In the genomic region with DNA sequence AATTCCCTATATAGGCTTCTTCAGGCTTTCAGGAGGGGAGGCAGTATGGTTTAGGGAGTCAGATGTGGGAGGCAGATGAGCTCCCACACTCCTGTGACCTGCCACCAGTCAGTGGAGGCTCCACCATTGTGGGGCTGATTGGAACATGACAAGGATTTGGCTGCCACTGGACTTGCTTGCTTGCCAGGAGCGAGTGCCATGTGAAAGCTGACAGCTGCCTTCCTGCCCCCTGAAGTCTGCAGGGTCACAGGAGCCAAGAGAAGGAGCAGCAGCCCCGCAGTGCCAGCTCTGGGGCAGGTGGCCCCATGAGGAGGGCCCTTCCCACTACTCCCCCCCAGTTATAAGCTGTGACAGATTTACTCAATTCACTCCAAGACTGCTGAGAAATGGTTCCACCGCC, we compare ENCODE assay signal across 26 cellular contexts.
A peak's percentile ranks its signal among the peaks of the same experiment; 100 is the strongest.
DNase-seq lines count a peak whose midpoint lies in the region; ATAC-seq and TF ChIP-seq lines count a peak whose summit lies in the region.
"Had no signal": no experiment of that assay in that cellular context is flagged by ENCODE, and none has a peak within 500 bp of the region (broad histone marks: within the 10 kb centered on the region; RNA-seq: fewer than 3 reads in every experiment).

No MANE protein-coding gene starts in this region.

- BruUV-seq in A673 (replicated peaks; lab: Mats Ljungman, UMichigan): no TSS peak

- no peaks in the 10 kb centered on the region for H3K9me3 Mint-ChIP-seq in nephron progenitor cell
- H3K9me3 Mint-ChIP-seq in stimulated activated naive B cell treated with anti-CD40 and anti-IgM and Interleukin-4, amounts not matched to agents 10 μg/mL and 1 μg/mL and 100 μg/mL, for 72 hours: peaks cover 2 to 3% of the 10 kb centered on the region in 2 donors
- H3K9me3 Mint-ChIP-seq: activated CD4-positive, alpha-beta memory T cell treated with anti-CD3 and anti-CD28 coated beads for 36 hours; activated T-cell treated with anti-CD3 and anti-CD28 coated beads, Interleukin-2, amount 50 U/mL, for 72 hours; stimulated activated effector memory CD8-positive, alpha-beta T cell treated with anti-CD3 and anti-CD28 coated beads, Interleukin-12 subunit alpha, Interleukin-12 subunit beta, amount 100 ng/mL, for 72 hours had no signal

- no peaks in the 10 kb centered on the region for H3K4me1 ChIP-seq in right atrium auricular region
- no peaks in the 10 kb centered on the region for H3K4me1 ChIP-seq in ascending aorta
- peaks cover 15% of the 10 kb centered on the region for H3K4me1 ChIP-seq in A673 (ENCODE audit: insufficient read depth, low read length, poor library complexity, severe bottlenecking)

- H3K27me3 Mint-ChIP-seq in nephron progenitor cell (ENCODE audit: low read depth, poor library complexity): peaks cover 3% of the 10 kb centered on the region
- H3K27me3 Mint-ChIP-seq in stimulated activated naive B cell treated with anti-CD40 and anti-IgM and Interleukin-4, amounts not matched to agents 10 μg/mL and 1 μg/mL and 100 μg/mL, for 72 hours: no peaks in the 10 kb centered on the region
- H3K27me3 Mint-ChIP-seq: activated CD4-positive, alpha-beta memory T cell treated with anti-CD3 and anti-CD28 coated beads for 36 hours; progenitor cell of endocrine pancreas had no signal

- CTCF ChIA-PET in A673 (lab: Charles Lee): no interaction called here

- H3K9me3 ChIP-seq in right atrium auricular region: no peaks in the 10 kb centered on the region
- no peaks in the 10 kb centered on the region for H3K9me3 ChIP-seq in ascending aorta
- no peaks in the 10 kb centered on the region for H3K9me3 ChIP-seq in A673 (ENCODE audit: low read depth, low read length, poor library complexity, severe bottlenecking)
- H3K9me3 ChIP-seq: gastroesophageal sphincter, neutrophil, upper lobe of left lung had no signal

- H3K36me3 Mint-ChIP-seq in nephron progenitor cell (ENCODE audit: low read depth): no peaks in the 10 kb centered on the region
- no peaks in the 10 kb centered on the region for H3K36me3 Mint-ChIP-seq in stimulated activated naive B cell treated with anti-CD40 and anti-IgM and Interleukin-4, amounts not matched to agents 10 μg/mL and 1 μg/mL and 100 μg/mL, for 72 hours
- H3K36me3 Mint-ChIP-seq: activated CD4-positive, alpha-beta memory T cell treated with anti-CD3 and anti-CD28 coated beads for 36 hours; CD4-positive, CD25-positive, alpha-beta regulatory T cell; stimulated activated effector memory CD8-positive, alpha-beta T cell treated with anti-CD3 and anti-CD28 coated beads, Interleukin-12 subunit alpha, Interleukin-12 subunit beta, amount 100 ng/mL, for 72 hours had no signal

- no peak overlapping the region for H3K27ac ChIP-seq in right atrium auricular region
- no peak overlapping the region for H3K27ac ChIP-seq in ascending aorta
- H3K27ac ChIP-seq in A673 (ENCODE audit: low read depth, low read length, poor library complexity, severe bottlenecking): no peak overlapping the region
- H3K27ac ChIP-seq: neutrophil had no signal

- peak; percentile 90 for ATAC-seq in Right ventricle myocardium inferior
- ATAC-seq in Right ventricle myocardium superior (ENCODE audit: poor library complexity): peak; percentile 95
- ATAC-seq in stimulated activated naive B cell treated with anti-CD40 and anti-IgM and Interleukin-4, amounts not matched to agents 10 μg/mL and 1 μg/mL and 100 μg/mL, for 72 hours (replicated peaks): no peak
- no peak for ATAC-seq in HG02938 (IDR thresholded peaks at IDR 0.05; ENCODE audit: unreplicated experiment)
- ATAC-seq: activated T-cell treated with anti-CD3 and anti-CD28 coated beads, Interleukin-2, amount 50 U/mL, for 72 hours; gastroesophageal sphincter; left lobe of liver; PC-3; stimulated activated effector memory CD8-positive, alpha-beta T cell treated with anti-CD3 and anti-CD28 coated beads, Interleukin-12 subunit alpha, Interleukin-12 subunit beta, amount 100 ng/mL, for 72 hours had no signal

- peak overlapping the region; percentile 79 for H3K27ac Mint-ChIP-seq in nephron progenitor cell
- no peak overlapping the region for H3K27ac Mint-ChIP-seq in stimulated activated naive B cell treated with anti-CD40 and anti-IgM and Interleukin-4, amounts not matched to agents 10 μg/mL and 1 μg/mL and 100 μg/mL, for 72 hours
- H3K27ac Mint-ChIP-seq: activated CD4-positive, alpha-beta memory T cell treated with anti-CD3 and anti-CD28 coated beads for 36 hours; activated T-cell treated with anti-CD3 and anti-CD28 coated beads, Interleukin-2, amount 50 U/mL, for 72 hours; CD4-positive, CD25-positive, alpha-beta regulatory T cell; progenitor cell of endocrine pancreas; stimulated activated effector memory CD8-positive, alpha-beta T cell treated with anti-CD3 and anti-CD28 coated beads, Interleukin-12 subunit alpha, Interleukin-12 subunit beta, amount 100 ng/mL, for 72 hours had no signal

- no peak overlapping the region for H3K4me3 Mint-ChIP-seq in nephron progenitor cell
- H3K4me3 Mint-ChIP-seq in stimulated activated naive B cell treated with anti-CD40 and anti-IgM and Interleukin-4, amounts not matched to agents 10 μg/mL and 1 μg/mL and 100 μg/mL, for 72 hours: no peak overlapping the region
- H3K4me3 Mint-ChIP-seq: activated CD4-positive, alpha-beta memory T cell treated with anti-CD3 and anti-CD28 coated beads for 36 hours; activated T-cell treated with anti-CD3 and anti-CD28 coated beads, Interleukin-2, amount 50 U/mL, for 72 hours; CD4-positive, CD25-positive, alpha-beta regulatory T cell; stimulated activated effector memory CD8-positive, alpha-beta T cell treated with anti-CD3 and anti-CD28 coated beads, Interleukin-12 subunit alpha, Interleukin-12 subunit beta, amount 100 ng/mL, for 72 hours had no signal

- intact Hi-C loops in Right ventricle myocardium inferior (cut with DNase I): loop anchor here (5.0 kb wide), 1 partner anchor 412 kb away; a partner anchor contains a TSS
- intact Hi-C loops in Right ventricle myocardium superior (cut with DNase I): no loop called here
- intact Hi-C loops in ascending aorta (cut with DNase I): loop anchor here (10.0 kb wide), 3 partner anchors 416 to 996 kb away; no protein-coding TSS in a partner anchor
- intact Hi-C loops in A673 (cut with micrococcal nuclease; ENCODE audit: unreplicated experiment): no loop called here

- H3K27me3 ChIP-seq in right atrium auricular region (no peaks in the 10 kb centered on the region), ascending aorta (no peaks in the 10 kb centered on the region), A673 (replicated peaks; ENCODE audit: insufficient read depth, low read depth, low read length, poor library complexity) (no peaks in the 10 kb centered on the region)
- H3K27me3 ChIP-seq: gastroesophageal sphincter, neutrophil, upper lobe of left lung had no signal

- no peaks in the 10 kb centered on the region for H3K36me3 ChIP-seq in right atrium auricular region
- H3K36me3 ChIP-seq in ascending aorta: no peaks in the 10 kb centered on the region
- no peaks in the 10 kb centered on the region for H3K36me3 ChIP-seq in A673 (ENCODE audit: insufficient read depth, low read length, poor library complexity, severe bottlenecking)
- H3K36me3 ChIP-seq: gastroesophageal sphincter, neutrophil, upper lobe of left lung had no signal

- POLR2A ChIA-PET in A673 (lab: Charles Lee; ENCODE audit: low non-redundant PET): no interaction called here

- DNase-seq in Right ventricle myocardium inferior (ENCODE audit: missing footprints): peak; percentile 72
- DNase-seq in right atrium auricular region (ENCODE audit: low spot score): no peak
- peak; percentile 60 for DNase-seq in Right ventricle myocardium superior
- no peak for DNase-seq in nephron progenitor cell
- DNase-seq in stimulated activated naive B cell treated with anti-CD40 and anti-IgM and Interleukin-4, amounts not matched to agents 10 μg/mL and 1 μg/mL and 100 μg/mL, for 72 hours: no peak
- no peak for DNase-seq in ascending aorta (ENCODE audit: low spot score in 2 of 2)
- no peak for DNase-seq in A673 (ENCODE audit: low spot score)
- DNase-seq: activated CD4-positive, alpha-beta memory T cell treated with anti-CD3 and anti-CD28 coated beads for 36 hours; activated CD4-positive, CD25-positive, alpha-beta regulatory T cell treated with anti-CD3 and anti-CD28 coated beads, Interleukin-2, amount 50 U/mL, for 72 hours; activated naive CD4-positive, alpha-beta T cell; activated T-cell treated with anti-CD3 and anti-CD28 coated beads, Interleukin-2, amount 50 U/mL, for 72 hours; CD4-positive, CD25-positive, alpha-beta regulatory T cell; EL; mesendoderm; NCI-H1048; NCI-H187; NCI-H524 treated with DMSO at 0.1 percent for 48 hours; PC-3; T-helper 2 cell had no signal

- TF ChIP-seq CTCF in right atrium auricular region (IDR thresholded peaks at IDR 0.05): no peak
- no peak for TF ChIP-seq CTCF in nephron progenitor cell (IDR thresholded peaks at IDR 0.05)
- no peak for TF ChIP-seq CTCF in ascending aorta (IDR thresholded peaks at IDR 0.05)
- no peak for TF ChIP-seq CTCF in A673 (conservative IDR thresholded peaks at IDR 0.05; ENCODE audit: low read depth, low read length)

- peaks cover 82% of the 10 kb centered on the region for H3K4me1 Mint-ChIP-seq in nephron progenitor cell
- no peaks in the 10 kb centered on the region for H3K4me1 Mint-ChIP-seq in stimulated activated naive B cell treated with anti-CD40 and anti-IgM and Interleukin-4, amounts not matched to agents 10 μg/mL and 1 μg/mL and 100 μg/mL, for 72 hours
- H3K4me1 Mint-ChIP-seq: stimulated activated effector memory CD8-positive, alpha-beta T cell treated with anti-CD3 and anti-CD28 coated beads, Interleukin-12 subunit alpha, Interleukin-12 subunit beta, amount 100 ng/mL, for 72 hours had no signal

- H3K4me3 ChIP-seq in right atrium auricular region: no peak overlapping the region
- H3K4me3 ChIP-seq in ascending aorta: peak overlapping the region in 1 of 2 donors; percentile 27
- no peak overlapping the region for H3K4me3 ChIP-seq in A673 (ENCODE audit: low read depth, low read length, poor library complexity, severe bottlenecking)
- H3K4me3 ChIP-seq: gastroesophageal sphincter, upper lobe of left lung had no signal

Comparison
In these comparisons a context has a peak if more than half of its experiments do, and no peak if none do; other contexts are left out.
1. DNase-seq: peak in Right ventricle myocardium inferior (single experiment) and Right ventricle myocardium superior (single experiment); none in right atrium auricular region (single experiment), nephron progenitor cell (single experiment), stimulated activated naive B cell treated with anti-CD40 and anti-IgM and Interleukin-4, amounts not matched to agents 10 μg/mL and 1 μg/mL and 100 μg/mL, for 72 hours (single experiment), ascending aorta (0 of 2) and A673 (single experiment).
2. intact Hi-C loops: an anchor here in Right ventricle myocardium inferior (5.0 kb wide) and ascending aorta (10.0 kb wide); none called in Right ventricle myocardium superior and A673.
3. ATAC-seq: peak in Right ventricle myocardium inferior (single experiment) and Right ventricle myocardium superior (single experiment); none in stimulated activated naive B cell treated with anti-CD40 and anti-IgM and Interleukin-4, amounts not matched to agents 10 μg/mL and 1 μg/mL and 100 μg/mL, for 72 hours (0 of 2) and HG02938 (single experiment).